Comparison of ENCODE assay signal across 14 cellular contexts in genomic region chr14:53391631-53392030, GRCh38.
A peak's percentile ranks its signal among the peaks of the same experiment; 100 is the strongest.
DNase-seq lines count a peak whose midpoint lies in the region; ATAC-seq, FAIRE-seq and TF ChIP-seq lines count a peak whose summit lies in the region.
"Had no signal": no experiment of that assay in that cellular context is flagged by ENCODE, and none has a peak within 500 bp of the region (broad histone marks: within the 10 kb centered on the region; RNA-seq: fewer than 3 reads in every experiment).

No MANE protein-coding gene starts in this region.

- in situ Hi-C loops in astrocyte of the spinal cord (cut with HindIII; ENCODE audit: low sequenced_read_pairs): no loop called here

- TF ChIP-seq CTCF in astrocyte of the spinal cord (IDR thresholded peaks at IDR 0.05; ENCODE audit: low read depth, low read length) (no peak), Calu3 (IDR thresholded peaks at IDR 0.05; ENCODE audit: unreplicated experiment) (no peak)

- peak overlapping the region; percentile 91 for H3K27ac ChIP-seq in ACC112 (ENCODE audit: low read depth, low read length)
- H3K27ac ChIP-seq: thoracic aorta, WERI-Rb-1 had no signal

- no peaks in the 10 kb centered on the region for H3K79me2 ChIP-seq in ACC112 (ENCODE audit: control insufficient read depth, insufficient read depth, low read length, unreplicated experiment)

- no peaks in the 10 kb centered on the region for H3K27me3 Mint-ChIP-seq in activated CD8-positive, alpha-beta memory T cell treated with anti-CD3 and anti-CD28 coated beads, Interleukin-2, amount 10 ng/mL, durations not matched to agents 7 days and 5 days
- peaks cover 62% of the 10 kb centered on the region for H3K27me3 Mint-ChIP-seq in Calu3 (ENCODE audit: unreplicated experiment)
- H3K27me3 Mint-ChIP-seq: activated naive CD8-positive, alpha-beta T cell treated with anti-CD3 and anti-CD28 coated beads for 36 hours had no signal

- peak; percentile 76 for FAIRE-seq in HTR-8/SVneo (lab: Jason Lieb, UNC)

- H3K4me1 Mint-ChIP-seq in activated CD8-positive, alpha-beta memory T cell treated with anti-CD3 and anti-CD28 coated beads, Interleukin-2, amount 10 ng/mL, durations not matched to agents 7 days and 5 days: no peaks in the 10 kb centered on the region
- H3K4me1 Mint-ChIP-seq in Calu3 (ENCODE audit: low read depth, unreplicated experiment): no peaks in the 10 kb centered on the region

- H3K9me3 Mint-ChIP-seq in activated CD8-positive, alpha-beta memory T cell treated with anti-CD3 and anti-CD28 coated beads, Interleukin-2, amount 10 ng/mL, durations not matched to agents 7 days and 5 days (ENCODE audit: low read depth): peaks cover 8% of the 10 kb centered on the region
- no peaks in the 10 kb centered on the region for H3K9me3 Mint-ChIP-seq in Calu3 (ENCODE audit: low read depth, unreplicated experiment)

- H3K4me1 ChIP-seq in ACC112 (ENCODE audit: control insufficient read depth, insufficient read depth, low read length, unreplicated experiment): peaks cover 35% of the 10 kb centered on the region

- intact Hi-C loops in Calu3 (cut with micrococcal nuclease; ENCODE audit: unreplicated experiment): no loop called here

- DNase-seq in HTR-8/SVneo (ENCODE audit: insufficient read length, low spot score): peak; percentile 51
- peak; percentile 88 for DNase-seq in astrocyte of the spinal cord (ENCODE audit: low read depth, low spot score)
- DNase-seq in glomerular visceral epithelial cell (ENCODE audit: extremely low spot score): peak; percentile 43
- DNase-seq in activated CD8-positive, alpha-beta memory T cell treated with anti-CD3 and anti-CD28 coated beads, Interleukin-2, amount 10 ng/mL, durations not matched to agents 7 days and 5 days: no peak
- DNase-seq in Calu3: no peak
- DNase-seq in hippocampal formation (lab: John Stamatoyannopoulos, UW): no peak
- DNase-seq: activated naive CD8-positive, alpha-beta T cell treated with anti-CD3 and anti-CD28 coated beads for 36 hours; cortex of kidney; DMS 273 treated with DMSO at 0.1 percent for 48 hours; NCI-H2081 treated with DMSO at 0.1 percent for 48 hours; WERI-Rb-1 had no signal

- H3K36me3 ChIP-seq in ACC112 (ENCODE audit: insufficient read depth, low read length): no peaks in the 10 kb centered on the region
- H3K36me3 ChIP-seq: thoracic aorta, WERI-Rb-1 had no signal

- no peaks in the 10 kb centered on the region for H3K36me3 Mint-ChIP-seq in activated CD8-positive, alpha-beta memory T cell treated with anti-CD3 and anti-CD28 coated beads, Interleukin-2, amount 10 ng/mL, durations not matched to agents 7 days and 5 days
- no peaks in the 10 kb centered on the region for H3K36me3 Mint-ChIP-seq in Calu3 (ENCODE audit: insufficient read depth, unreplicated experiment)

- H3K27me3 ChIP-seq in ACC112 (ENCODE audit: insufficient read depth, low read length): no peaks in the 10 kb centered on the region

- H3K4me3 Mint-ChIP-seq in activated CD8-positive, alpha-beta memory T cell treated with anti-CD3 and anti-CD28 coated beads, Interleukin-2, amount 10 ng/mL, durations not matched to agents 7 days and 5 days: no peak overlapping the region
- H3K4me3 Mint-ChIP-seq in Calu3 (ENCODE audit: low read depth, unreplicated experiment): no peak overlapping the region
- H3K4me3 Mint-ChIP-seq: activated naive CD8-positive, alpha-beta T cell treated with anti-CD3 and anti-CD28 coated beads for 36 hours had no signal

- H3K27ac Mint-ChIP-seq in activated CD8-positive, alpha-beta memory T cell treated with anti-CD3 and anti-CD28 coated beads, Interleukin-2, amount 10 ng/mL, durations not matched to agents 7 days and 5 days: no peak overlapping the region
- no peak overlapping the region for H3K27ac Mint-ChIP-seq in Calu3 (ENCODE audit: unreplicated experiment)
- H3K27ac Mint-ChIP-seq: activated naive CD8-positive, alpha-beta T cell treated with anti-CD3 and anti-CD28 coated beads for 36 hours had no signal

- no TSS peak for BruUV-seq in Calu3 (replicated peaks; lab: Mats Ljungman, UMichigan)

- CTCF ChIA-PET in activated CD8-positive, alpha-beta memory T cell treated with anti-CD3 and anti-CD28 coated beads, Interleukin-2, amount 10 ng/mL, durations not matched to agents 7 days and 5 days (lab: Charles Lee): no interaction called here
- CTCF ChIA-PET in Calu3 (lab: Charles Lee): no interaction called here

- ATAC-seq in GM21528 (IDR thresholded peaks at IDR 0.05; ENCODE audit: low FRiP score, unreplicated experiment): no peak
- no peak for ATAC-seq in activated CD8-positive, alpha-beta memory T cell treated with anti-CD3 and anti-CD28 coated beads, Interleukin-2, amount 10 ng/mL, durations not matched to agents 7 days and 5 days

- peak overlapping the region; percentile 34 for H2AFZ ChIP-seq in ACC112 (ENCODE audit: low read length, unreplicated experiment)

- H3K4me3 ChIP-seq in ACC112 (ENCODE audit: low read depth, low read length): 0 out of 2 replicates have a peak overlapping the region, but pooled peaks have one; percentile 1
- no peak overlapping the region for H3K4me3 ChIP-seq in astrocyte of the spinal cord (ENCODE audit: low read depth, low read length)
- H3K4me3 ChIP-seq: thoracic aorta had no signal

Comparison
In these comparisons a context has a peak if more than half of its experiments do, and no peak if none do; other contexts are left out.
1. DNase-seq: peak in HTR-8/SVneo (single experiment), astrocyte of the spinal cord (single experiment) and glomerular visceral epithelial cell (single experiment); none in activated CD8-positive, alpha-beta memory T cell treated with anti-CD3 and anti-CD28 coated beads, Interleukin-2, amount 10 ng/mL, durations not matched to agents 7 days and 5 days (single experiment), Calu3 (single experiment) and hippocampal formation (0 of 2).